10 cellular contexts compared by ENCODE assay signal in genomic region chr5:124740991-124741583, GRCh38. TPM values are rescaled to one million over a fixed set of nuclear protein-coding genes. Genes with fewer than 3 reads are reported as not detected.
DNase-seq lines count a peak whose midpoint lies in the region; ATAC-seq and TF ChIP-seq lines count a peak whose summit lies in the region.
"Had no signal": no experiment of that assay in that cellular context is flagged by ENCODE, and none has a peak within 500 bp of the region (broad histone marks: within the 10 kb centered on the region; RNA-seq: fewer than 3 reads in every experiment).

No MANE protein-coding gene starts in this region.

- POLR2A ChIA-PET in GM10248 (lab: Yijun Ruan, JAX) = interaction anchor here (0.5 kb wide), 1 partner anchor 653 kb away, joined by 8 read pairs; no protein-coding TSS in a partner anchor

- H3K9me3 Mint-ChIP-seq in stimulated activated memory B cell treated with anti-CD40 and anti-IgM and Interleukin-4, amounts not matched to agents 10 μg/mL and 1 μg/mL and 100 μg/mL, for 72 hours = no peaks in the 10 kb centered on the region

- H3K4me1 Mint-ChIP-seq in stimulated activated memory B cell treated with anti-CD40 and anti-IgM and Interleukin-4, amounts not matched to agents 10 μg/mL and 1 μg/mL and 100 μg/mL, for 72 hours = peaks cover 44% of the 10 kb centered on the region
- H3K4me1 Mint-ChIP-seq: activated T-helper 17 cell treated with anti-CD3 and anti-CD28 coated beads, Interleukin-2, amount 50 U/mL, for 72 hours had no signal

- H3K9me3 ChIP-seq in SJSA1 (replicated peaks) = peaks cover 4% of the 10 kb centered on the region; the same call in 1 of the 2 replicates

- H3K4me3 Mint-ChIP-seq in stimulated activated memory B cell treated with anti-CD40 and anti-IgM and Interleukin-4, amounts not matched to agents 10 μg/mL and 1 μg/mL and 100 μg/mL, for 72 hours = peak overlapping the region; percentile 30
- H3K4me3 Mint-ChIP-seq: activated T-helper 17 cell treated with anti-CD3 and anti-CD28 coated beads, Interleukin-2, amount 50 U/mL, for 72 hours had no signal

- H3K4me3 ChIP-seq in SJSA1 (no peak overlapping the region), foreskin fibroblast (ENCODE audit: low read depth in 1 of 2, low read length in 2 of 2) (peak overlapping the region in 1 of 2 donors; percentile 86)

- peak overlapping the region; percentile 73; the same call in 1 of the 2 replicates for H3K27ac ChIP-seq in SJSA1
- H3K27ac ChIP-seq: 22Rv1 had no signal

- H3K36me3 ChIP-seq in SJSA1 = no peaks in the 10 kb centered on the region

- ATAC-seq in stimulated activated memory B cell treated with anti-CD40 and anti-IgM and Interleukin-4, amounts not matched to agents 10 μg/mL and 1 μg/mL and 100 μg/mL, for 72 hours = no peak
- no peak for ATAC-seq in left cardiac atrium
- ATAC-seq: activated T-helper 17 cell treated with anti-CD3 and anti-CD28 coated beads, Interleukin-2, amount 50 U/mL, for 72 hours had no signal

- no peak overlapping the region for H3K27ac Mint-ChIP-seq in stimulated activated memory B cell treated with anti-CD40 and anti-IgM and Interleukin-4, amounts not matched to agents 10 μg/mL and 1 μg/mL and 100 μg/mL, for 72 hours
- H3K27ac Mint-ChIP-seq: activated T-helper 17 cell treated with anti-CD3 and anti-CD28 coated beads, Interleukin-2, amount 50 U/mL, for 72 hours had no signal

- TF ChIP-seq CTCF in foreskin fibroblast (IDR thresholded peaks at IDR 0.05; ENCODE audit: low read depth, low read length) (no peak), GM10248 (IDR thresholded peaks at IDR 0.05; ENCODE audit: control extremely low read depth, extremely low read depth, low read depth, missing control alignments) (no peak)

- DNase-seq in DMS153 (lab: John Stamatoyannopoulos, UW) (peak; percentile 21), DMS153 treated with DMSO at 0.1 percent for 48 hours (lab: John Stamatoyannopoulos, UW; ENCODE audit: unreplicated experiment) (no peak), SJSA1 (ENCODE audit: low read depth in 1 of 2, low spot score in 2 of 2) (peak in 1 of 2 experiments; percentile 25), foreskin fibroblast (peak; percentile 66 to 71), GM10248 (ENCODE audit: extremely low spot score) (no peak), left cardiac atrium (no peak)
- no peak for DNase-seq in activated CD4-positive, alpha-beta T cell treated with anti-CD3 and anti-CD28 coated beads, Interleukin-2, amount 50 U/mL, for 1 hour

- CTCF ChIA-PET in GM10248 (lab: Yijun Ruan, JAX) = interaction anchor here (1.3 to 1.5 kb wide), 2 partner anchors 12 to 15 kb away, joined by 3 to 5 read pairs; no protein-coding TSS in a partner anchor

- no peaks in the 10 kb centered on the region for H3K27me3 Mint-ChIP-seq in stimulated activated memory B cell treated with anti-CD40 and anti-IgM and Interleukin-4, amounts not matched to agents 10 μg/mL and 1 μg/mL and 100 μg/mL, for 72 hours

- H3K4me1 ChIP-seq in SJSA1 (replicated peaks) = peaks cover 56% of the 10 kb centered on the region

- no peaks in the 10 kb centered on the region for H3K27me3 ChIP-seq in SJSA1 (replicated peaks)

- H3K36me3 Mint-ChIP-seq in stimulated activated memory B cell treated with anti-CD40 and anti-IgM and Interleukin-4, amounts not matched to agents 10 μg/mL and 1 μg/mL and 100 μg/mL, for 72 hours = no peaks in the 10 kb centered on the region

- intact Hi-C loops in left cardiac atrium (cut with DNase I) = loop anchor here in 1 of 2 donors (10.0 kb wide), 1 partner anchor 336 kb away; no protein-coding TSS in a partner anchor

RNA-seq across cellular contexts. Expression of gene ZNF608, which starts 5.4 kb away (rescaled TPM):
- 13.1 and 17.2 TPM in 2 replicates for total RNA-seq in SJSA1 (2014; rRNA removed; shearing (Covaris generic))
- 10 to 100 TPM; 21.8 to 28.0 TPM for total RNA-seq in left cardiac atrium
- total RNA-seq: activated T-helper 17 cell treated with anti-CD3 and anti-CD28 coated beads, Interleukin-2, amount 50 U/mL, for 72 hours had no signal

Comparison
In these comparisons a context has a peak if more than half of its experiments do, and no peak if none do; other contexts are left out.
1. DNase-seq: peak in DMS153 (single experiment) and foreskin fibroblast (2 of 2); none in DMS153 treated with DMSO at 0.1 percent for 48 hours (single experiment), activated CD4-positive, alpha-beta T cell treated with anti-CD3 and anti-CD28 coated beads, Interleukin-2, amount 50 U/mL, for 1 hour (single experiment), GM10248 (single experiment) and left cardiac atrium (single experiment).